In the genomic region with DNA sequence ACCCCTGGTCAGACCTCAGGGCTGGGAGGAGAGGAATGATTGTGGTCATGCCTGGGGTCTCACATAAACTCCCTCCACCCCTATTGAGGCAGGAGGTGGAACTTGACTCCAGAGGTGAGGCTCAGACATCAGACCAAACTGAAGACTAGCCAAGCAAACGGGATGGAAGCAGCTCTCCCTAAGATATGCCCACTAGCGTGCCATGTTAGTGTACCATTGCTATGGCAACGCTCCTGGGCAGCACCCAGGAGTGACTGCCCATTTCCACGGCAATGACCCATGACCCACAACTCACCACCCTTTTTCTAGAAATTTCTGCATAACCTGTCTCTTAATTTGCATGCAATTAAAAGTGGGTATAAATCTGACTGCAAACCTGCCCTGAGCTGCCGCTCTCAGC, we compare ENCODE assay signal across 16 cellular contexts.
"Had no signal": no experiment of that assay in that cellular context is flagged by ENCODE, and none has a peak within 500 bp of the region (broad histone marks: within the 10 kb centered on the region; RNA-seq: fewer than 3 reads in every experiment).

No MANE protein-coding gene starts in this region.

- H3K9me3 Mint-ChIP-seq: mesothelial cell of epicardium had no signal

- ATAC-seq: foreskin keratinocyte, gastroesophageal sphincter, heart left ventricle, left cardiac atrium, left lung, left ventricle myocardium superior, lower lobe of right lung had no signal

- H3K4me1 ChIP-seq: esophagus muscularis mucosa, foreskin keratinocyte, gastroesophageal sphincter, heart left ventricle, left lung, lower lobe of right lung had no signal

- H3K9me3 ChIP-seq: esophagus muscularis mucosa, gastroesophageal sphincter, heart left ventricle, left lung, lower lobe of right lung had no signal

- DNase-seq: dermis blood vessel endothelial cell; dorsolateral prefrontal cortex; effector CD4-positive, alpha-beta T cell; effector memory CD4-positive, alpha-beta T cell; foreskin keratinocyte; heart left ventricle; hippocampal formation; left cardiac atrium; left ventricle myocardium superior; lower lobe of right lung; mesenchymal stem cell had no signal

- H3K27ac ChIP-seq: coronary artery, esophagus muscularis mucosa, foreskin keratinocyte, gastroesophageal sphincter, heart left ventricle, left lung, lower lobe of right lung had no signal

- H3K4me1 Mint-ChIP-seq: mesothelial cell of epicardium had no signal

- H3K4me3 ChIP-seq: coronary artery, dorsolateral prefrontal cortex, esophagus muscularis mucosa, gastroesophageal sphincter, heart left ventricle, left lung, lower lobe of right lung had no signal

- H3K4me3 Mint-ChIP-seq: mesothelial cell of epicardium had no signal

- H3K36me3 Mint-ChIP-seq: mesothelial cell of epicardium had no signal

- H3K36me3 ChIP-seq: esophagus muscularis mucosa, gastroesophageal sphincter, heart left ventricle, left lung, lower lobe of right lung had no signal

- H3K27ac Mint-ChIP-seq: mesothelial cell of epicardium had no signal

- H3K27me3 ChIP-seq: dorsolateral prefrontal cortex, foreskin keratinocyte, gastroesophageal sphincter, left lung had no signal
